1 cellular context compared by ENCODE assay signal in the genomic region with DNA sequence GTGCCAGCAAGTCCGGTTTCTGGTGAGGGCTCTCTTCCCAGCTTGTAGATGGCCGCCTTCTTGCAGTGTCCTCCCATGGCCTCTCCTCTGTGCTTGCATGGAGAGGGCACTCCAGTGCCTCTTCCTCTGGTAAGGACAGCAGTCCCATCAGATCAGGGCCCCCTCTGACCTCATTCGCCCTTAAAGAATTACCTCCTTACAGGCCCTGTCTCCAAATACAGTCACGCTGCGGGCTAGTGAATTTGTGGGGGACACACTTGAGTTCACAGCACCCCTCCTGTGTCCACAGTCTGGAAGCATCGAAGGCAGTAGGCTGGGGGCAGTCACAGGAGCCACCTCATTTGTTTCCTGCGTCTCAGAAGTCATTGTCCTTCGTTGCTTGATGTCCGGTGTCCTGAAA.
TF ChIP-seq lines count a peak whose summit lies in the region.

No MANE protein-coding gene starts in this region.

TF ChIP-seq in WTC11, 78 proteins besides CTCF, POLR2A, EP300 and RAD21 (continued from another document):
- TF ChIP-seq, protein P1, sequence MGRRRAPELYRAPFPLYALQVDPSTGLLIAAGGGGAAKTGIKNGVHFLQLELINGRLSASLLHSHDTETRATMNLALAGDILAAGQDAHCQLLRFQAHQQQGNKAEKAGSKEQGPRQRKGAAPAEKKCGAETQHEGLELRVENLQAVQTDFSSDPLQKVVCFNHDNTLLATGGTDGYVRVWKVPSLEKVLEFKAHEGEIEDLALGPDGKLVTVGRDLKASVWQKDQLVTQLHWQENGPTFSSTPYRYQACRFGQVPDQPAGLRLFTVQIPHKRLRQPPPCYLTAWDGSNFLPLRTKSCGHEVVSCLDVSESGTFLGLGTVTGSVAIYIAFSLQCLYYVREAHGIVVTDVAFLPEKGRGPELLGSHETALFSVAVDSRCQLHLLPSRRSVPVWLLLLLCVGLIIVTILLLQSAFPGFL (CRISPR knock-in tag; IDR thresholded peaks at IDR 0.05; ENCODE audit: borderline replicate concordance): no peak
- TF ChIP-seq, protein P2, sequence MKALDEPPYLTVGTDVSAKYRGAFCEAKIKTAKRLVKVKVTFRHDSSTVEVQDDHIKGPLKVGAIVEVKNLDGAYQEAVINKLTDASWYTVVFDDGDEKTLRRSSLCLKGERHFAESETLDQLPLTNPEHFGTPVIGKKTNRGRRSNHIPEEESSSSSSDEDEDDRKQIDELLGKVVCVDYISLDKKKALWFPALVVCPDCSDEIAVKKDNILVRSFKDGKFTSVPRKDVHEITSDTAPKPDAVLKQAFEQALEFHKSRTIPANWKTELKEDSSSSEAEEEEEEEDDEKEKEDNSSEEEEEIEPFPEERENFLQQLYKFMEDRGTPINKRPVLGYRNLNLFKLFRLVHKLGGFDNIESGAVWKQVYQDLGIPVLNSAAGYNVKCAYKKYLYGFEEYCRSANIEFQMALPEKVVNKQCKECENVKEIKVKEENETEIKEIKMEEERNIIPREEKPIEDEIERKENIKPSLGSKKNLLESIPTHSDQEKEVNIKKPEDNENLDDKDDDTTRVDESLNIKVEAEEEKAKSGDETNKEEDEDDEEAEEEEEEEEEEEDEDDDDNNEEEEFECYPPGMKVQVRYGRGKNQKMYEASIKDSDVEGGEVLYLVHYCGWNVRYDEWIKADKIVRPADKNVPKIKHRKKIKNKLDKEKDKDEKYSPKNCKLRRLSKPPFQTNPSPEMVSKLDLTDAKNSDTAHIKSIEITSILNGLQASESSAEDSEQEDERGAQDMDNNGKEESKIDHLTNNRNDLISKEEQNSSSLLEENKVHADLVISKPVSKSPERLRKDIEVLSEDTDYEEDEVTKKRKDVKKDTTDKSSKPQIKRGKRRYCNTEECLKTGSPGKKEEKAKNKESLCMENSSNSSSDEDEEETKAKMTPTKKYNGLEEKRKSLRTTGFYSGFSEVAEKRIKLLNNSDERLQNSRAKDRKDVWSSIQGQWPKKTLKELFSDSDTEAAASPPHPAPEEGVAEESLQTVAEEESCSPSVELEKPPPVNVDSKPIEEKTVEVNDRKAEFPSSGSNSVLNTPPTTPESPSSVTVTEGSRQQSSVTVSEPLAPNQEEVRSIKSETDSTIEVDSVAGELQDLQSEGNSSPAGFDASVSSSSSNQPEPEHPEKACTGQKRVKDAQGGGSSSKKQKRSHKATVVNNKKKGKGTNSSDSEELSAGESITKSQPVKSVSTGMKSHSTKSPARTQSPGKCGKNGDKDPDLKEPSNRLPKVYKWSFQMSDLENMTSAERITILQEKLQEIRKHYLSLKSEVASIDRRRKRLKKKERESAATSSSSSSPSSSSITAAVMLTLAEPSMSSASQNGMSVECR (CRISPR knock-in tag; IDR thresholded peaks at IDR 0.05; ENCODE audit: borderline replicate concordance): no peak
- TF ChIP-seq, protein P3, sequence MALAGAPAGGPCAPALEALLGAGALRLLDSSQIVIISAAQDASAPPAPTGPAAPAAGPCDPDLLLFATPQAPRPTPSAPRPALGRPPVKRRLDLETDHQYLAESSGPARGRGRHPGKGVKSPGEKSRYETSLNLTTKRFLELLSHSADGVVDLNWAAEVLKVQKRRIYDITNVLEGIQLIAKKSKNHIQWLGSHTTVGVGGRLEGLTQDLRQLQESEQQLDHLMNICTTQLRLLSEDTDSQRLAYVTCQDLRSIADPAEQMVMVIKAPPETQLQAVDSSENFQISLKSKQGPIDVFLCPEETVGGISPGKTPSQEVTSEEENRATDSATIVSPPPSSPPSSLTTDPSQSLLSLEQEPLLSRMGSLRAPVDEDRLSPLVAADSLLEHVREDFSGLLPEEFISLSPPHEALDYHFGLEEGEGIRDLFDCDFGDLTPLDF (CRISPR knock-in tag; IDR thresholded peaks at IDR 0.05): no peak
- TF ChIP-seq, protein P4, sequence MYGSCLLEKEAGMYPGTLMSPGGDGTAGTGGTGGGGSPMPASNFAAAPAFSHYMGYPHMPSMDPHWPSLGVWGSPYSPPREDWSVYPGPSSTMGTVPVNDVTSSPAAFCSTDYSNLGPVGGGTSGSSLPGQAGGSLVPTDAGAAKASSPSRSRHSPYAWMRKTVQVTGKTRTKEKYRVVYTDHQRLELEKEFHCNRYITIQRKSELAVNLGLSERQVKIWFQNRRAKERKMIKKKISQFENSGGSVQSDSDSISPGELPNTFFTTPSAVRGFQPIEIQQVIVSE (CRISPR knock-in tag; IDR thresholded peaks at IDR 0.05; ENCODE audit: borderline replicate concordance): no peak
- TF ChIP-seq, protein P5, sequence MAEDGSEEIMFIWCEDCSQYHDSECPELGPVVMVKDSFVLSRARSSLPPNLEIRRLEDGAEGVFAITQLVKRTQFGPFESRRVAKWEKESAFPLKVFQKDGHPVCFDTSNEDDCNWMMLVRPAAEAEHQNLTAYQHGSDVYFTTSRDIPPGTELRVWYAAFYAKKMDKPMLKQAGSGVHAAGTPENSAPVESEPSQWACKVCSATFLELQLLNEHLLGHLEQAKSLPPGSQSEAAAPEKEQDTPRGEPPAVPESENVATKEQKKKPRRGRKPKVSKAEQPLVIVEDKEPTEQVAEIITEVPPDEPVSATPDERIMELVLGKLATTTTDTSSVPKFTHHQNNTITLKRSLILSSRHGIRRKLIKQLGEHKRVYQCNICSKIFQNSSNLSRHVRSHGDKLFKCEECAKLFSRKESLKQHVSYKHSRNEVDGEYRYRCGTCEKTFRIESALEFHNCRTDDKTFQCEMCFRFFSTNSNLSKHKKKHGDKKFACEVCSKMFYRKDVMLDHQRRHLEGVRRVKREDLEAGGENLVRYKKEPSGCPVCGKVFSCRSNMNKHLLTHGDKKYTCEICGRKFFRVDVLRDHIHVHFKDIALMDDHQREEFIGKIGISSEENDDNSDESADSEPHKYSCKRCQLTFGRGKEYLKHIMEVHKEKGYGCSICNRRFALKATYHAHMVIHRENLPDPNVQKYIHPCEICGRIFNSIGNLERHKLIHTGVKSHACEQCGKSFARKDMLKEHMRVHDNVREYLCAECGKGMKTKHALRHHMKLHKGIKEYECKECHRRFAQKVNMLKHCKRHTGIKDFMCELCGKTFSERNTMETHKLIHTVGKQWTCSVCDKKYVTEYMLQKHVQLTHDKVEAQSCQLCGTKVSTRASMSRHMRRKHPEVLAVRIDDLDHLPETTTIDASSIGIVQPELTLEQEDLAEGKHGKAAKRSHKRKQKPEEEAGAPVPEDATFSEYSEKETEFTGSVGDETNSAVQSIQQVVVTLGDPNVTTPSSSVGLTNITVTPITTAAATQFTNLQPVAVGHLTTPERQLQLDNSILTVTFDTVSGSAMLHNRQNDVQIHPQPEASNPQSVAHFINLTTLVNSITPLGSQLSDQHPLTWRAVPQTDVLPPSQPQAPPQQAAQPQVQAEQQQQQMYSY (CRISPR knock-in tag; IDR thresholded peaks at IDR 0.05): no peak
- TF ChIP-seq, protein P6, sequence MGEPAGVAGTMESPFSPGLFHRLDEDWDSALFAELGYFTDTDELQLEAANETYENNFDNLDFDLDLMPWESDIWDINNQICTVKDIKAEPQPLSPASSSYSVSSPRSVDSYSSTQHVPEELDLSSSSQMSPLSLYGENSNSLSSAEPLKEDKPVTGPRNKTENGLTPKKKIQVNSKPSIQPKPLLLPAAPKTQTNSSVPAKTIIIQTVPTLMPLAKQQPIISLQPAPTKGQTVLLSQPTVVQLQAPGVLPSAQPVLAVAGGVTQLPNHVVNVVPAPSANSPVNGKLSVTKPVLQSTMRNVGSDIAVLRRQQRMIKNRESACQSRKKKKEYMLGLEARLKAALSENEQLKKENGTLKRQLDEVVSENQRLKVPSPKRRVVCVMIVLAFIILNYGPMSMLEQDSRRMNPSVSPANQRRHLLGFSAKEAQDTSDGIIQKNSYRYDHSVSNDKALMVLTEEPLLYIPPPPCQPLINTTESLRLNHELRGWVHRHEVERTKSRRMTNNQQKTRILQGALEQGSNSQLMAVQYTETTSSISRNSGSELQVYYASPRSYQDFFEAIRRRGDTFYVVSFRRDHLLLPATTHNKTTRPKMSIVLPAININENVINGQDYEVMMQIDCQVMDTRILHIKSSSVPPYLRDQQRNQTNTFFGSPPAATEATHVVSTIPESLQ (CRISPR knock-in tag; IDR thresholded peaks at IDR 0.05): no peak
- TF ChIP-seq, protein P7, sequence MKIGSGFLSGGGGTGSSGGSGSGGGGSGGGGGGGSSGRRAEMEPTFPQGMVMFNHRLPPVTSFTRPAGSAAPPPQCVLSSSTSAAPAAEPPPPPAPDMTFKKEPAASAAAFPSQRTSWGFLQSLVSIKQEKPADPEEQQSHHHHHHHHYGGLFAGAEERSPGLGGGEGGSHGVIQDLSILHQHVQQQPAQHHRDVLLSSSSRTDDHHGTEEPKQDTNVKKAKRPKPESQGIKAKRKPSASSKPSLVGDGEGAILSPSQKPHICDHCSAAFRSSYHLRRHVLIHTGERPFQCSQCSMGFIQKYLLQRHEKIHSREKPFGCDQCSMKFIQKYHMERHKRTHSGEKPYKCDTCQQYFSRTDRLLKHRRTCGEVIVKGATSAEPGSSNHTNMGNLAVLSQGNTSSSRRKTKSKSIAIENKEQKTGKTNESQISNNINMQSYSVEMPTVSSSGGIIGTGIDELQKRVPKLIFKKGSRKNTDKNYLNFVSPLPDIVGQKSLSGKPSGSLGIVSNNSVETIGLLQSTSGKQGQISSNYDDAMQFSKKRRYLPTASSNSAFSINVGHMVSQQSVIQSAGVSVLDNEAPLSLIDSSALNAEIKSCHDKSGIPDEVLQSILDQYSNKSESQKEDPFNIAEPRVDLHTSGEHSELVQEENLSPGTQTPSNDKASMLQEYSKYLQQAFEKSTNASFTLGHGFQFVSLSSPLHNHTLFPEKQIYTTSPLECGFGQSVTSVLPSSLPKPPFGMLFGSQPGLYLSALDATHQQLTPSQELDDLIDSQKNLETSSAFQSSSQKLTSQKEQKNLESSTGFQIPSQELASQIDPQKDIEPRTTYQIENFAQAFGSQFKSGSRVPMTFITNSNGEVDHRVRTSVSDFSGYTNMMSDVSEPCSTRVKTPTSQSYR (CRISPR knock-in tag; IDR thresholded peaks at IDR 0.05): no peak
- TF ChIP-seq, protein P8, sequence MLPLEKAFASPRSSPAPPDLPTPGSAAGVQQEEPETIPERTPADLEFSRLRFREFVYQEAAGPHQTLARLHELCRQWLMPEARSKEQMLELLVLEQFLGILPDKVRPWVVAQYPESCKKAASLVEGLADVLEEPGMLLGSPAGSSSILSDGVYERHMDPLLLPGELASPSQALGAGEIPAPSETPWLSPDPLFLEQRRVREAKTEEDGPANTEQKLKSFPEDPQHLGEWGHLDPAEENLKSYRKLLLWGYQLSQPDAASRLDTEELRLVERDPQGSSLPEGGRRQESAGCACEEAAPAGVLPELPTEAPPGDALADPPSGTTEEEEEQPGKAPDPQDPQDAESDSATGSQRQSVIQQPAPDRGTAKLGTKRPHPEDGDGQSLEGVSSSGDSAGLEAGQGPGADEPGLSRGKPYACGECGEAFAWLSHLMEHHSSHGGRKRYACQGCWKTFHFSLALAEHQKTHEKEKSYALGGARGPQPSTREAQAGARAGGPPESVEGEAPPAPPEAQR (CRISPR knock-in tag; IDR thresholded peaks at IDR 0.05): no peak
